9 cellular contexts compared by ENCODE assay signal in genomic region chr7:23544913-23545354, GRCh38. TPM values are rescaled to one million over a fixed set of nuclear protein-coding genes. Genes with fewer than 3 reads are reported as not detected.
DNase-seq lines count a peak whose midpoint lies in the region; ATAC-seq and TF ChIP-seq lines count a peak whose summit lies in the region.
"Had no signal": no experiment of that assay in that cellular context is flagged by ENCODE, and none has a peak within 500 bp of the region (broad histone marks: within the 10 kb centered on the region; RNA-seq: fewer than 3 reads in every experiment).

No MANE protein-coding gene starts in this region.

- TF ChIP-seq CTCF in thyroid gland (IDR thresholded peaks at IDR 0.05) (peak in 4 of 6 experiments; percentile 22 to 36 (median 29)), gastroesophageal sphincter (IDR thresholded peaks at IDR 0.05) (no peak)

- H3K27me3 ChIP-seq in NT2/D1 (ENCODE audit: insufficient read depth, insufficient read length) = no peaks in the 10 kb centered on the region
- no peaks in the 10 kb centered on the region for H3K27me3 ChIP-seq in thyroid gland
- no peaks in the 10 kb centered on the region for H3K27me3 ChIP-seq in gastroesophageal sphincter

- intact Hi-C loops in thyroid gland (cut with DNase I) = no loop called here
- intact Hi-C loops in posterior cingulate gyrus (cut with DNase I) = no loop called here

- DNase-seq in DMS79 treated with DMSO at 0.1 percent for 48 hours (lab: John Stamatoyannopoulos, UW) (peak; percentile 64), NT2/D1 (ENCODE audit: low read depth, low spot score) (peak; percentile 49), erythroblast (lab: John Stamatoyannopoulos, UW) (peak; percentile 51 to 65), thyroid gland (peak in 1 of 2 donors; percentile 5), posterior cingulate gyrus (no peak)

- H3K4me3 ChIP-seq in NT2/D1 (ENCODE audit: insufficient read length, low read depth) (no peak overlapping the region), thyroid gland (replicated peaks in 1 of 3) (no peak overlapping the region), gastroesophageal sphincter (no peak overlapping the region)

- no peak for TF ChIP-seq POLR2A in erythroblast (IDR thresholded peaks at IDR 0.05; ENCODE audit: low read length)
- TF ChIP-seq POLR2A in thyroid gland (IDR thresholded peaks at IDR 0.05) = no peak
- no peak for TF ChIP-seq POLR2A in gastroesophageal sphincter (IDR thresholded peaks at IDR 0.05)

- H3K9ac ChIP-seq in NT2/D1 (ENCODE audit: insufficient read length, low read depth) = no peak overlapping the region

- no peak for TF ChIP-seq EP300 in gastroesophageal sphincter (IDR thresholded peaks at IDR 0.05)

- H3K9me3 ChIP-seq in NT2/D1 (ENCODE audit: insufficient read depth, low read length) = peaks cover 9% of the 10 kb centered on the region; the same call in 1 of the 2 replicates
- H3K9me3 ChIP-seq in thyroid gland = no peaks in the 10 kb centered on the region
- no peaks in the 10 kb centered on the region for H3K9me3 ChIP-seq in gastroesophageal sphincter
- H3K9me3 ChIP-seq: neutrophil had no signal

- peak; percentile 71 for ATAC-seq in GM19452 (IDR thresholded peaks at IDR 0.05; ENCODE audit: unreplicated experiment)
- peak; percentile 66 for ATAC-seq in HG03457 (IDR thresholded peaks at IDR 0.05; ENCODE audit: unreplicated experiment)
- ATAC-seq in gastroesophageal sphincter = no peak

- WGBS in thyroid gland, 2 donors = 35 to 44% methylated on average over 2 of the region's 2 CpGs
- 22 to 33% methylated on average over 2 of the region's 2 CpGs for WGBS in gastroesophageal sphincter (ENCODE audit: low coverage in 1 of 2), 2 donors

- no peaks in the 10 kb centered on the region for H3K4me1 ChIP-seq in NT2/D1 (ENCODE audit: insufficient read depth, insufficient read length)
- H3K4me1 ChIP-seq in thyroid gland = no peaks in the 10 kb centered on the region
- H3K4me1 ChIP-seq in gastroesophageal sphincter = peaks cover 0 to 3% (median 0%) of the 10 kb centered on the region in 3 donors

- H3K36me3 ChIP-seq in NT2/D1 (ENCODE audit: insufficient read depth, insufficient read length, low read length) = no peaks in the 10 kb centered on the region
- no peaks in the 10 kb centered on the region for H3K36me3 ChIP-seq in thyroid gland
- no peaks in the 10 kb centered on the region for H3K36me3 ChIP-seq in gastroesophageal sphincter
- H3K36me3 ChIP-seq: neutrophil had no signal

- no peak overlapping the region for H3K27ac ChIP-seq in thyroid gland
- no peak overlapping the region for H3K27ac ChIP-seq in gastroesophageal sphincter
- H3K27ac ChIP-seq: neutrophil had no signal

RNA-seq across cellular contexts. Expression of gene TRA2A, which starts 13.2 kb away (rescaled TPM):
- total RNA-seq in thyroid gland = 10 to 100 TPM; 31.6 to 49.0 (median 42.8) TPM
- total RNA-seq in gastroesophageal sphincter = 10 to 100 TPM; 12.6 to 50.0 (median 27.1) TPM

RNA-seq across cellular contexts. Expression of gene CCDC126, which starts 52.2 kb away (rescaled TPM):
- total RNA-seq in thyroid gland (10 to 100 TPM; 21.1 to 26.8 (median 23.9) TPM), gastroesophageal sphincter (10 to 100 TPM; 14.3 to 25.8 (median 19.8) TPM)

Comparison
In these comparisons a context has a peak if more than half of its experiments do, and no peak if none do; other contexts are left out.
1. DNase-seq: peak in DMS79 treated with DMSO at 0.1 percent for 48 hours (single experiment), NT2/D1 (single experiment) and erythroblast (2 of 2); none in posterior cingulate gyrus (0 of 10).
2. CTCF ChIP-seq: peak in thyroid gland (4 of 6); none in gastroesophageal sphincter (0 of 4).